Comparison of ENCODE assay signal across 8 cellular contexts in genomic region chr17:50950002-50950877, GRCh38.
DNase-seq lines count a peak whose midpoint lies in the region; ATAC-seq and TF ChIP-seq lines count a peak whose summit lies in the region.

No MANE protein-coding gene starts in this region.

- intact Hi-C loops in thyroid gland (cut with DNase I): loop anchor here (5.0 to 10.0 kb wide), 2 partner anchors 103 to 165 kb away; no protein-coding TSS in a partner anchor

- peak overlapping the region; percentile 81 to 95 (median 87) for H3K27ac ChIP-seq in thyroid gland

- 25 to 33% methylated on average over 17 to 23 of the region's 25 CpGs for WGBS in thyroid gland, 2 donors

- peak; percentile 73 for TF ChIP-seq CTCF in fibroblast of villous mesenchyme (IDR thresholded peaks at IDR 0.05; ENCODE audit: insufficient read depth, low read depth, low read length)
- peak; percentile 75 for TF ChIP-seq CTCF in neural crest cell (conservative IDR thresholded peaks at IDR 0.05)
- TF ChIP-seq CTCF in thyroid gland (IDR thresholded peaks at IDR 0.05): peak; percentile 54 to 88 (median 69)

- TF ChIP-seq POLR2A in thyroid gland (IDR thresholded peaks at IDR 0.05): peak in 1 of 2 donors; percentile 36

- H3K36me3 ChIP-seq in thyroid gland: no peaks in the 10 kb centered on the region

- peak overlapping the region; percentile 52 for H3K4me3 Mint-ChIP-seq in neural crest cell

- H3K9me3 ChIP-seq in thyroid gland: no peaks in the 10 kb centered on the region

- peak; percentile 52 for DNase-seq in GF-D8 (lab: John Stamatoyannopoulos, UW)
- DNase-seq in HuH-7.5 (ENCODE audit: low spot score): peak; percentile 84
- DNase-seq in RPMI7951 (ENCODE audit: low read depth): peak; percentile 84
- peak; percentile 62 for DNase-seq in activated naive CD4-positive, alpha-beta T cell treated with Interleukin-2 at 50 U/mL for 16 hours
- peak; percentile 92 for DNase-seq in fibroblast of villous mesenchyme (ENCODE audit: low read depth)
- peak; percentile 54 for DNase-seq in neural crest cell (ENCODE audit: low read depth, low spot score)
- DNase-seq in thyroid gland: peak; percentile 68 to 72

- peaks cover 59% of the 10 kb centered on the region for H3K4me1 Mint-ChIP-seq in neural crest cell

- H3K4me3 ChIP-seq in fibroblast of villous mesenchyme (ENCODE audit: low read depth, low read length) (no peak overlapping the region), thyroid gland (replicated peaks in 1 of 3) (no peak overlapping the region)

- H3K9me3 Mint-ChIP-seq in neural crest cell: no peaks in the 10 kb centered on the region

- peaks cover 31 to 53% of the 10 kb centered on the region in 2 donors for H3K4me1 ChIP-seq in thyroid gland

- no peaks in the 10 kb centered on the region for H3K27me3 Mint-ChIP-seq in neural crest cell (ENCODE audit: low read depth)

- H3K27me3 ChIP-seq in thyroid gland: no peaks in the 10 kb centered on the region

- no peak for ATAC-seq in HG03025 (IDR thresholded peaks at IDR 0.05; ENCODE audit: low FRiP score, unreplicated experiment)

- no peak overlapping the region for H3K27ac Mint-ChIP-seq in neural crest cell (ENCODE audit: unreplicated experiment)

- no peaks in the 10 kb centered on the region for H3K36me3 Mint-ChIP-seq in neural crest cell (ENCODE audit: low read depth)
